Comparison of ENCODE assay signal across 1 cellular context in genomic region chr11:18392434-18393321, GRCh38.
TF ChIP-seq lines count a peak whose summit lies in the region.

No MANE protein-coding gene starts in this region.

TF ChIP-seq in K562, 482 proteins besides CTCF, POLR2A, EP300 and RAD21:
- no peak for TF ChIP-seq ZNF644 (tag; IDR thresholded peaks at IDR 0.05; ENCODE audit: low read depth)
- TF ChIP-seq, protein P1, sequence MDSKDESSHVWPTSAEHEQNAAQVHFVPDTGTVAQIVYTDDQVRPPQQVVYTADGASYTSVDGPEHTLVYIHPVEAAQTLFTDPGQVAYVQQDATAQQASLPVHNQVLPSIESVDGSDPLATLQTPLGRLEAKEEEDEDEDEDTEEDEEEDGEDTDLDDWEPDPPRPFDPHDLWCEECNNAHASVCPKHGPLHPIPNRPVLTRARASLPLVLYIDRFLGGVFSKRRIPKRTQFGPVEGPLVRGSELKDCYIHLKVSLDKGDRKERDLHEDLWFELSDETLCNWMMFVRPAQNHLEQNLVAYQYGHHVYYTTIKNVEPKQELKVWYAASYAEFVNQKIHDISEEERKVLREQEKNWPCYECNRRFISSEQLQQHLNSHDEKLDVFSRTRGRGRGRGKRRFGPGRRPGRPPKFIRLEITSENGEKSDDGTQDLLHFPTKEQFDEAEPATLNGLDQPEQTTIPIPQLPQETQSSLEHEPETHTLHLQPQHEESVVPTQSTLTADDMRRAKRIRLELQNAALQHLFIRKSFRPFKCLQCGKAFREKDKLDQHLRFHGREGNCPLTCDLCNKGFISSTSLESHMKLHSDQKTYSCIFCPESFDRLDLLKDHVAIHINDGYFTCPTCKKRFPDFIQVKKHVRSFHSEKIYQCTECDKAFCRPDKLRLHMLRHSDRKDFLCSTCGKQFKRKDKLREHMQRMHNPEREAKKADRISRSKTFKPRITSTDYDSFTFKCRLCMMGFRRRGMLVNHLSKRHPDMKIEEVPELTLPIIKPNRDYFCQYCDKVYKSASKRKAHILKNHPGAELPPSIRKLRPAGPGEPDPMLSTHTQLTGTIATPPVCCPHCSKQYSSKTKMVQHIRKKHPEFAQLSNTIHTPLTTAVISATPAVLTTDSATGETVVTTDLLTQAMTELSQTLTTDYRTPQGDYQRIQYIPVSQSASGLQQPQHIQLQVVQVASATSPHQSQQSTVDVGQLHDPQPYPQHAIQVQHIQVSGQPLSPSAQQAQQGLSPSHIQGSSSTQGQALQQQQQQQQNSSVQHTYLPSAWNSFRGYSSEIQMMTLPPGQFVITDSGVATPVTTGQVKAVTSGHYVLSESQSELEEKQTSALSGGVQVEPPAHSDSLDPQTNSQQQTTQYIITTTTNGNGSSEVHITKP (IDR thresholded peaks at IDR 0.05; ENCODE audit: partially characterized antibody) = peak; percentile 52
- TF ChIP-seq JUND (IDR thresholded peaks at IDR 0.05; ENCODE audit: borderline replicate concordance, low read depth, low read length) = peak; percentile 59; the same call in 1 of the 2 replicates
- no peak; the same call in 2 of the 3 replicates for TF ChIP-seq JUND (tag; IDR thresholded peaks at IDR 0.05; ENCODE audit: borderline replicate concordance, low read depth, low read length)
- TF ChIP-seq ZNF384 (IDR thresholded peaks at IDR 0.05; ENCODE audit: low read depth, low read length) = 0 out of 2 replicates have a peak, but pooled peaks have one; percentile 19
- no peak for TF ChIP-seq THRAP3 (IDR thresholded peaks at IDR 0.05; ENCODE audit: borderline replicate concordance)
- TF ChIP-seq OTX1 (CRISPR knock-in tag; IDR thresholded peaks at IDR 0.05) = no peak
- TF ChIP-seq SMARCA4 (IDR thresholded peaks at IDR 0.05) = 0 out of 2 replicates have a peak, but pooled peaks have one; percentile 19
- TF ChIP-seq FOSL1 (tag; conservative IDR thresholded peaks at IDR 0.05) = 0 out of 2 replicates have a peak, but pooled peaks have one; percentile 24
- no peak for TF ChIP-seq EZH2 (IDR thresholded peaks at IDR 0.05; ENCODE audit: borderline replicate concordance, low read depth, low read length)
- peak; percentile 95 for TF ChIP-seq ZNF121 (CRISPR knock-in tag; conservative IDR thresholded peaks at IDR 0.05)
- no peak for TF ChIP-seq ARID3A (IDR thresholded peaks at IDR 0.05; ENCODE audit: borderline replicate concordance, low read depth, low read length)
- peak; percentile 35; the same call in 1 of the 2 replicates for TF ChIP-seq JUN (IDR thresholded peaks at IDR 0.05; ENCODE audit: borderline replicate concordance, low read depth, low read length)
- TF ChIP-seq JUN (CRISPR knock-in tag; IDR thresholded peaks at IDR 0.05; ENCODE audit: borderline replicate concordance) = no peak
- TF ChIP-seq, protein P2, sequence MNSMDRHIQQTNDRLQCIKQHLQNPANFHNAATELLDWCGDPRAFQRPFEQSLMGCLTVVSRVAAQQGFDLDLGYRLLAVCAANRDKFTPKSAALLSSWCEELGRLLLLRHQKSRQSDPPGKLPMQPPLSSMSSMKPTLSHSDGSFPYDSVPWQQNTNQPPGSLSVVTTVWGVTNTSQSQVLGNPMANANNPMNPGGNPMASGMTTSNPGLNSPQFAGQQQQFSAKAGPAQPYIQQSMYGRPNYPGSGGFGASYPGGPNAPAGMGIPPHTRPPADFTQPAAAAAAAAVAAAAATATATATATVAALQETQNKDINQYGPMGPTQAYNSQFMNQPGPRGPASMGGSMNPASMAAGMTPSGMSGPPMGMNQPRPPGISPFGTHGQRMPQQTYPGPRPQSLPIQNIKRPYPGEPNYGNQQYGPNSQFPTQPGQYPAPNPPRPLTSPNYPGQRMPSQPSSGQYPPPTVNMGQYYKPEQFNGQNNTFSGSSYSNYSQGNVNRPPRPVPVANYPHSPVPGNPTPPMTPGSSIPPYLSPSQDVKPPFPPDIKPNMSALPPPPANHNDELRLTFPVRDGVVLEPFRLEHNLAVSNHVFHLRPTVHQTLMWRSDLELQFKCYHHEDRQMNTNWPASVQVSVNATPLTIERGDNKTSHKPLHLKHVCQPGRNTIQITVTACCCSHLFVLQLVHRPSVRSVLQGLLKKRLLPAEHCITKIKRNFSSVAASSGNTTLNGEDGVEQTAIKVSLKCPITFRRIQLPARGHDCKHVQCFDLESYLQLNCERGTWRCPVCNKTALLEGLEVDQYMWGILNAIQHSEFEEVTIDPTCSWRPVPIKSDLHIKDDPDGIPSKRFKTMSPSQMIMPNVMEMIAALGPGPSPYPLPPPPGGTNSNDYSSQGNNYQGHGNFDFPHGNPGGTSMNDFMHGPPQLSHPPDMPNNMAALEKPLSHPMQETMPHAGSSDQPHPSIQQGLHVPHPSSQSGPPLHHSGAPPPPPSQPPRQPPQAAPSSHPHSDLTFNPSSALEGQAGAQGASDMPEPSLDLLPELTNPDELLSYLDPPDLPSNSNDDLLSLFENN (IDR thresholded peaks at IDR 0.05; ENCODE audit: low read depth in 2 of 2, low read length in 2 of 2) = no peak
